Comparison of ENCODE assay signal across 18 cellular contexts in the genomic region with DNA sequence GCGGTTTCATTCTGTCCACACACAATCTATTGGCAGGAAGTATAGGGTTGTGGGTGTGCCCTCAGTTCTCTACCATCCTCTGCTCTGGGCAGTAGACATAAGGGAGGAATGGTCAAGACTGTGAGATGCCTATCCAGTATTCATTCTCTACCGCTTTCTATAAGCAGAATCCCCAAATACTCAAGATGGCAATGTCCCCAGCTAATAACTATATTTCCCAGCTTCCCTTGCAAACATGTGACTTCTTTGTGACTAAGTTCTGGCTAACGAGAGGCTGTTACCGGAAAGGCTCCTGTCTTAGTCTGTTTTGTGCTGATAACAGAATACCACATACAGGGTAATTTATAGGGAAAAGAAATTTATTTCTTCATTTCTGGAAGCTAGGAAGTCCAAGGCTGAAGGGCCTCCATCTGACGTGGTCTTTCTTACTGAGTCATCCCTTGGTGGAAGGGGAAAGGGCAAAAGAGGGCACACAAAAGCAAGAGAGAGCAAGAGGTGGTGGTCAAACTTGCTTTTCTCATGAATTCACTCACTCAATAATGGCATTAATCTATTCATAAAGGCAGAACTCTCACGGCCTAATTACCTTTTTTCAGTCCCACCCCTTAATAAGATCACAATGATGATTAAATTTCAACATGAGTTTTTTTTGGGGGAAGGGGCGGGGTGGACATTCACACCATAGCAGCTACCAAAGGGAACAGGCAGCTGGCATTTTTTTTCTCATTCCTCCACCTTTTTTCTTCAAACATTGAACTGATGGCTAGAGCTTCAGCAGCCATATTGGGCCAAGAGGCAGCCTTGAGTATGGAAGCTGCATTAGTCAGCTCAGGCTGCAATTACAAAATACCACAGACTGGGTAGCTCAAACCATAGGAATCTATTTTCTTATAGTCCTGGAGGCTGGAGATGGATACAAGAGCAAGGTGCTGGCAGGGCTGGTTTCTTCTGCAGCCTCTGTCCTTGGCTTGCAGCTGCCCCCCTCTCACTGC.
"Had no signal": no experiment of that assay in that cellular context is flagged by ENCODE, and none has a peak within 500 bp of the region (broad histone marks: within the 10 kb centered on the region; RNA-seq: fewer than 3 reads in every experiment).

No MANE protein-coding gene starts in this region.

- ATAC-seq: gastroesophageal sphincter; left cardiac atrium; lower lobe of right lung; natural killer cell treated with Interleukin-12 subunit alpha and Interleukin-12 subunit beta and Interleukin-15 and Interleukin-18, amount 100 ng/mL, for 72 hours; right cardiac atrium had no signal

- DNase-seq: cortex of kidney; dorsolateral prefrontal cortex; effector CD8-positive, alpha-beta T cell; glutamatergic neuron; kidney; left cardiac atrium; left ventricle myocardium inferior; lower lobe of right lung; nucleus accumbens; ovary; right cardiac atrium; small intestine; stimulated activated CD4-positive, alpha-beta T cell treated with anti-CD3 and anti-CD28 coated beads, Interleukin-12 subunit alpha, Interleukin-12 subunit beta, amount 100 ng/mL, for 4 hours; stimulated activated naive CD4-positive, alpha-beta T cell; stomach; substantia nigra had no signal
